Comparison of ENCODE assay signal across 8 cellular contexts in the genomic region with DNA sequence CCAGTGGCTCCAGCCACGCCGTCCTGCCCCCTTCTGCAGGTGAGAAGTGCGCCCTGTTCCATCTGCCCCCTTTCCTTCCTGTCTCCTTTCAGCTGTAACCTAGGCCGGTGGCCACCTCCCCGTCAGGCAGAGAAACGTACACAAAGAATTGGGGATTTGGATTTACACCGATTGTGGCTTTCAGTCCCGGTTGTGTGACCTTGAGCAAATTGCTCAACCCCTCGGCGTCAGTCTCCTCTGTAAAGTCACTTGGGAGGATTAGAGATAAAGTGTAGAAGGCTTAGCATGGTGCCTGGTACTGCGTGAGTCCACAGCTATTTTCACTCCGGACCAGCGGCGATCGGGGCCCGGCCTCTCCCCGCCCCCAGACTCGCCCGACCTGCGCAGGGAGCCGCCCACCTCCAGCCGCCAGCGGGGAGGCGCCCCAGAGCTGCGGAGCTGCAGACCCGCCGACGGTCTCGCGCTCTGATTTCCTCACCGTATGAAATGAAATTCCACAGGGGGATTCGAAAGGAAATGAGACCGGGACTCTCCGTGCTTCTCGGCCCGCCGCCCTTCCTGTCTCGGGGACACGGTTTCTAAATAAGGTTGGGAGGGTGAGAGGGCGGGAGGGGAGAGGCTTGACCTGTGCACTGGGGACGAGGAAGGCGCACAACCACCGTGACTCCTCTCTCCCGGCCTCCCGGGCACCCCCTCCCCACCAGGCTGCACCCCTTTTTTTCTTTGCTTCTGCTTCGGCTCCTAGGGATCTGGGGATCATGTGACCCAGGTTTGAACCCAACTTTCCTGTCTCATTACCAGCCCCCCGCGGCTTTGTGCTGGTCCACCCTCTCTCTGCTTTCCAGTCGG. TPM values are rescaled to one million over a fixed set of nuclear protein-coding genes. Genes with fewer than 3 reads are reported as not detected.
A peak's percentile ranks its signal among the peaks of the same experiment; 100 is the strongest.
DNase-seq lines count a peak whose midpoint lies in the region; ATAC-seq and TF ChIP-seq lines count a peak whose summit lies in the region.

No MANE protein-coding gene starts in this region.

- H3K27ac ChIP-seq in vagina = peak overlapping the region; percentile 92

- CTCF ChIA-PET in Caco-2 (lab: Charles Lee) = interaction anchor here (0.8 to 4.4 kb wide), 13 partner anchors 16 to 1381 kb away, joined by 3 to 64 read pairs (median 9); partner anchors contain the start of genes CTSC and TMEM135

- no peak for TF ChIP-seq POLR2A in vagina (IDR thresholded peaks at IDR 0.05)

- peaks cover 6% of the 10 kb centered on the region for H3K36me3 ChIP-seq in Caco-2 (ENCODE audit: control insufficient read depth, insufficient read depth, low read length)
- no peaks in the 10 kb centered on the region for H3K36me3 ChIP-seq in vagina

- intact Hi-C loops in Caco-2 (cut with micrococcal nuclease; ENCODE audit: unreplicated experiment) = loop anchor here (1.0 to 2.0 kb wide), 8 partner anchors 13 to 334 kb away; no protein-coding TSS in a partner anchor
- intact Hi-C loops in vagina (cut with DNase I) = loop anchor here (5.0 kb wide), 1 partner anchor 81 kb away; the partner anchor contains the start of gene TMEM135

- POLR2A ChIA-PET in Caco-2 (lab: Charles Lee) = interaction anchor here (0.6 to 2.5 kb wide), 12 partner anchors 10 to 90 kb away, joined by 3 to 28 read pairs (median 8); partner anchors contain the start of gene TMEM135

- H3K9me3 ChIP-seq in Caco-2 (no peaks in the 10 kb centered on the region), vagina (no peaks in the 10 kb centered on the region)

- peak overlapping the region; percentile 93 for H3K4me3 Mint-ChIP-seq in Caco-2 (ENCODE audit: unreplicated experiment)
- peak overlapping the region; percentile 90 to 96 (median 92) for H3K4me3 Mint-ChIP-seq in nephron

- H3K27me3 ChIP-seq in Caco-2 (replicated peaks; ENCODE audit: control insufficient read depth, insufficient read depth, low read length) (no peaks in the 10 kb centered on the region), vagina (no peaks in the 10 kb centered on the region)

- H3K4me1 ChIP-seq in Caco-2 = peaks cover 14% of the 10 kb centered on the region
- H3K4me1 ChIP-seq in vagina = peaks cover 26% of the 10 kb centered on the region

- TSS peak; percentile 38 for BruUV-seq in Caco-2 (replicated peaks; lab: Mats Ljungman, UMichigan)

- peak; percentile 59 for ATAC-seq in HG03135 (IDR thresholded peaks at IDR 0.05; ENCODE audit: unreplicated experiment)

- H3K36me3 Mint-ChIP-seq in Caco-2 (ENCODE audit: insufficient read depth, unreplicated experiment) = peaks cover 43% of the 10 kb centered on the region
- peaks cover 21% of the 10 kb centered on the region for H3K36me3 Mint-ChIP-seq in nephron (ENCODE audit: low read depth)

- H3K4me3 ChIP-seq in Caco-2 (ENCODE audit: low read depth, low read length) (peak overlapping the region; percentile 94), foreskin fibroblast (ENCODE audit: low read depth in 1 of 2, low read length in 2 of 2) (peak overlapping the region; percentile 61 to 97), vagina (peak overlapping the region; percentile 74 to 84)

- TF ChIP-seq CTCF in Caco-2 (IDR thresholded peaks at IDR 0.05; ENCODE audit: insufficient read depth in 1 of 2, low read depth in 1 of 2, low read length in 1 of 2, severe bottlenecking in 1 of 2, unreplicated experiment in 1 of 2) (peak; percentile 5 to 64), foreskin fibroblast (IDR thresholded peaks at IDR 0.05; ENCODE audit: low read depth, low read length) (no peak), nephron (IDR thresholded peaks at IDR 0.05; ENCODE audit: unreplicated experiment in 3 of 3) (peak in 1 of 3 experiments; percentile 27), vagina (IDR thresholded peaks at IDR 0.05) (peak in 1 of 3 experiments; percentile 44)

- H3K27me3 Mint-ChIP-seq in Caco-2 (ENCODE audit: insufficient read depth, unreplicated experiment) (no peaks in the 10 kb centered on the region), nephron (ENCODE audit: low read depth) (no peaks in the 10 kb centered on the region)

- H3K9me3 Mint-ChIP-seq in Caco-2 (ENCODE audit: unreplicated experiment) (no peaks in the 10 kb centered on the region), nephron (no peaks in the 10 kb centered on the region)

- H3K4me1 Mint-ChIP-seq in Caco-2 (ENCODE audit: low read depth, unreplicated experiment) (peaks cover 21% of the 10 kb centered on the region), nephron (peaks cover 53% of the 10 kb centered on the region)

- H3K27ac Mint-ChIP-seq in Caco-2 (ENCODE audit: unreplicated experiment) = peak overlapping the region; percentile 90
- peak overlapping the region; percentile 93 to 97 (median 93) for H3K27ac Mint-ChIP-seq in nephron

- DNase-seq in Caco-2 (peak; percentile 95 to 99), GM19238 (ENCODE audit: insufficient read length, low spot score) (peak; percentile 44), NCI-H2227 treated with DMSO at 0.1 percent for 48 hours (lab: John Stamatoyannopoulos, UW) (peak; percentile 30), activated gamma-delta T cell (lab: John Stamatoyannopoulos, UW) (peak; percentile 14), foreskin fibroblast (peak; percentile 59 to 88), vagina (ENCODE audit: extremely low spot score in 2 of 2) (no peak)

RNA-seq across cellular contexts. Expression of gene FZD4, which starts 0.7 kb away (rescaled TPM):
- total RNA-seq in Caco-2 (2022) (60.6 and 78.4 TPM in 2 replicates), vagina (47.1 TPM)

Comparison
In these comparisons a context has a peak if more than half of its experiments do, and no peak if none do; other contexts are left out.
1. DNase-seq: peak in Caco-2 (2 of 2), GM19238 (single experiment), NCI-H2227 treated with DMSO at 0.1 percent for 48 hours (single experiment), activated gamma-delta T cell (single experiment) and foreskin fibroblast (2 of 2); none in vagina (0 of 2).
2. Peak in every context shown above with its lines, with median percentiles within 50 percentile points of each other: H3K4me3 ChIP-seq.